Comparison of ENCODE assay signal across 24 cellular contexts in the genomic region with DNA sequence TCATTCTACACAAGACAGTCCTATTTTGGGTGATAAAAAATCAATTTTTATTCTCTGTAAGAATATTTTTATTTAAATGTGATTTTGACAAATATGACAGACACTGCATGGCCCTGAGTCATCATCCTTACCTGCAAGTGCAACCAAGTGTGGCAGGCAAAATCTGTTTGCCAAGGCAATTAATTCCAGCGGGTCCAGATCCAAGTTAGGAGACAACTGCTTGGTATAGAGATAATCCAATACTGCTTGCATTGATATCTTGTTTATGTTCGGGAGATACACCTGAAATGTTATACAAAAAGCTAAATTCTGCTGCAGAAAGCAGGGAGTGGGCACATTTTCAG.
DNase-seq lines count a peak whose midpoint lies in the region; ATAC-seq and TF ChIP-seq lines count a peak whose summit lies in the region.
"Had no signal": no experiment of that assay in that cellular context is flagged by ENCODE, and none has a peak within 500 bp of the region (broad histone marks: within the 10 kb centered on the region; RNA-seq: fewer than 3 reads in every experiment).

No MANE protein-coding gene starts in this region.

- peak; percentile 59 for DNase-seq in DMS53 (lab: John Stamatoyannopoulos, UW)
- DNase-seq in NCI-H526 (lab: John Stamatoyannopoulos, UW) = peak; percentile 23 to 47
- DNase-seq in caudate nucleus (lab: John Stamatoyannopoulos, UW) = peak in 13 of 61 donors; percentile 7 to 75 (median 22)
- DNase-seq in putamen (ENCODE audit: low spot score) = peak; percentile 35
- DNase-seq in GF-D8 (lab: John Stamatoyannopoulos, UW) = no peak
- no peak for DNase-seq in heart right ventricle
- DNase-seq: Caco-2; CD4-positive, alpha-beta T cell; DMS79 treated with DMSO at 0.1 percent for 48 hours; GM23248; H7; KBM-7; NCI-H1105; NCI-H1436 treated with DMSO at 0.1 percent for 48 hours; NCI-H2029 treated with DMSO at 0.1 percent for 48 hours; NCI-H226; NCI-H510A; NCI-H774; Peyer's patch; SIG-M5 had no signal

- TF ChIP-seq CTCF in heart right ventricle (IDR thresholded peaks at IDR 0.05) = no peak

- no peaks in the 10 kb centered on the region for H3K4me1 Mint-ChIP-seq in stimulated activated memory B cell treated with anti-CD40 and anti-IgM and Interleukin-4, amounts not matched to agents 10 μg/mL and 1 μg/mL and 100 μg/mL, for 72 hours

- H3K4me1 ChIP-seq in heart right ventricle = peaks cover 0 to 9% (median 0%) of the 10 kb centered on the region in 9 donors
- H3K4me1 ChIP-seq: A549, Caco-2 had no signal

- no peak overlapping the region for H3K4me3 ChIP-seq in heart right ventricle
- H3K4me3 ChIP-seq: A549; BLaER1 treated with 17β-estradiol and CSF1 and Interleukin-3, amounts not matched to agents 10 nM and 100 nM; GM23248; Peyer's patch; SK-N-MC had no signal

- H3K36me3 Mint-ChIP-seq in stimulated activated memory B cell treated with anti-CD40 and anti-IgM and Interleukin-4, amounts not matched to agents 10 μg/mL and 1 μg/mL and 100 μg/mL, for 72 hours = no peaks in the 10 kb centered on the region

- H3K27me3 ChIP-seq in heart right ventricle = no peaks in the 10 kb centered on the region
- H3K27me3 ChIP-seq: BLaER1 treated with 17β-estradiol and CSF1 and Interleukin-3, amounts not matched to agents 10 nM and 100 nM; Peyer's patch had no signal

- intact Hi-C loops in heart right ventricle (cut with DNase I) = loop anchor here in 2 of 10 donors (5.0 to 10.0 kb wide), 2 partner anchors 53 to 65 kb away; a partner anchor contains a TSS

- peak overlapping the region; percentile 39 for H3K27ac ChIP-seq in caudate nucleus (ENCODE audit: low read depth, low read length)
- H3K27ac ChIP-seq in heart right ventricle = no peak overlapping the region
- H3K27ac ChIP-seq: A549; BLaER1 treated with 17β-estradiol and CSF1 and Interleukin-3, amounts not matched to agents 10 nM and 100 nM; GM23248; Peyer's patch; SK-N-MC had no signal

- no peak overlapping the region for H3K4me3 Mint-ChIP-seq in stimulated activated memory B cell treated with anti-CD40 and anti-IgM and Interleukin-4, amounts not matched to agents 10 μg/mL and 1 μg/mL and 100 μg/mL, for 72 hours
- H3K4me3 Mint-ChIP-seq: CD4-positive, alpha-beta T cell had no signal

- H3K27me3 Mint-ChIP-seq in stimulated activated memory B cell treated with anti-CD40 and anti-IgM and Interleukin-4, amounts not matched to agents 10 μg/mL and 1 μg/mL and 100 μg/mL, for 72 hours = no peaks in the 10 kb centered on the region

- no peak overlapping the region for H3K27ac Mint-ChIP-seq in stimulated activated memory B cell treated with anti-CD40 and anti-IgM and Interleukin-4, amounts not matched to agents 10 μg/mL and 1 μg/mL and 100 μg/mL, for 72 hours
- H3K27ac Mint-ChIP-seq: CD4-positive, alpha-beta T cell had no signal

- WGBS in heart right ventricle, 2 donors = 96 to 99% methylated on average over 2 of the region's 2 CpGs

- no peaks in the 10 kb centered on the region for H3K9me3 ChIP-seq in heart right ventricle
- H3K9me3 ChIP-seq: A549, Caco-2, Peyer's patch had no signal

- H3K36me3 ChIP-seq in heart right ventricle = peaks cover 0 to 79% (median 5%) of the 10 kb centered on the region in 9 donors

- ATAC-seq in heart right ventricle = no peak
- ATAC-seq in stimulated activated memory B cell treated with anti-CD40 and anti-IgM and Interleukin-4, amounts not matched to agents 10 μg/mL and 1 μg/mL and 100 μg/mL, for 72 hours = no peak
- ATAC-seq: A549 had no signal

- peaks cover 2% of the 10 kb centered on the region for H3K9me3 Mint-ChIP-seq in stimulated activated memory B cell treated with anti-CD40 and anti-IgM and Interleukin-4, amounts not matched to agents 10 μg/mL and 1 μg/mL and 100 μg/mL, for 72 hours
- H3K9me3 Mint-ChIP-seq: CD4-positive, alpha-beta T cell had no signal

Comparison
In these comparisons a context has a peak if more than half of its experiments do, and no peak if none do; other contexts are left out.
1. DNase-seq: peak in DMS53 (single experiment), NCI-H526 (2 of 2) and putamen (single experiment); none in GF-D8 (single experiment) and heart right ventricle (0 of 2).